1 cellular context compared by ENCODE assay signal in genomic region chr21:34133802-34134201, GRCh38.
TF ChIP-seq lines count a peak whose summit lies in the region.

No MANE protein-coding gene starts in this region.

TF ChIP-seq in endothelial cell of umbilical vein, 7 proteins besides CTCF, POLR2A, EP300 and RAD21:
- no peak for TF ChIP-seq EZH2 (IDR thresholded peaks at IDR 0.05; ENCODE audit: borderline replicate concordance, low read depth, low read length, severe bottlenecking)
- no peak for TF ChIP-seq MYC (IDR thresholded peaks at IDR 0.05; ENCODE audit: low read depth, low read length)
- no peak for TF ChIP-seq POLR2AphosphoS5 (IDR thresholded peaks at IDR 0.05; ENCODE audit: insufficient read depth, low read depth, low read length)
- no peak for TF ChIP-seq FOS (IDR thresholded peaks at IDR 0.05; ENCODE audit: borderline replicate concordance, insufficient read depth, low read length)
- TF ChIP-seq MAX (IDR thresholded peaks at IDR 0.05; ENCODE audit: insufficient read depth, insufficient read length): no peak
- TF ChIP-seq GATA2 (IDR thresholded peaks at IDR 0.05; ENCODE audit: insufficient read depth, insufficient read length, low read depth, low read length): no peak
- TF ChIP-seq JUN (IDR thresholded peaks at IDR 0.05; ENCODE audit: borderline replicate concordance, insufficient read depth, insufficient read length, low read depth): no peak
